In the genomic region with DNA sequence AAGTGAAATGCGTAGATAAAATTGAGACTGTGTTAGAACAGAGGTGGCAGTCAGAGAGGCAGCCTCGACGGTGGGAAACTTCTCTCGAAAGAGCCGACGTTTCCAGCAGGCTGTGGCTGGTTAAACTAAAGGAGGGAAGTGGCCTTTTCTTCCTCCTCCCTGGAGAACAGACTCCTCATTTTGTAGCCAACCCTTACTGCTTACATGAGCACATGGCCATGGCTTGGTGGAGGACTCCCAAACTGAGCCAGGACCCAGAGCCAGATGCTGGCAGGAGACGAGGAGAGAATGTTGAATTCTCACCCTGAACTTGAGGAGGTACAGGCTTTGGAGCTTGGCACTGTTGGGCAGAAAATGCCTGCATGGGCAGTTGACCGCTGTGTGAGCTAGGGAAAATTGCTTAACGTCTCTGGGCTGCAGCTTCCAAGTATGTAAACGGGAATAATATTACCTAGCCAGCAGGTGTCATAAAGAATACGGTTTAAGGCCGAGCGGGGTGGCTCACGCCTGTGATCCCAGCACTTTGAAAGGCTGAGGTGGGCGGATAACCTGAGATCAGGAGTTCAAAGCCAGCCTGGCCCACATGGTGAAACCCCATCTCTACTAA, we compare ENCODE assay signal across 20 cellular contexts. TPM values are rescaled to one million over a fixed set of nuclear protein-coding genes. Genes with fewer than 3 reads are reported as not detected.
A peak's percentile ranks its signal among the peaks of the same experiment; 100 is the strongest.
DNase-seq lines count a peak whose midpoint lies in the region; ATAC-seq, FAIRE-seq and TF ChIP-seq lines count a peak whose summit lies in the region.
"Had no signal": no experiment of that assay in that cellular context is flagged by ENCODE, and none has a peak within 500 bp of the region (broad histone marks: within the 10 kb centered on the region; RNA-seq: fewer than 3 reads in every experiment).

No MANE protein-coding gene starts in this region.

- H3K4me3 ChIP-seq in A549 = no peak overlapping the region
- no peak overlapping the region for H3K4me3 ChIP-seq in H1 (ENCODE audit: extremely low read depth in 1 of 4, insufficient read depth in 2 of 4, low read depth in 3 of 4, low read length in 4 of 4)
- H3K4me3 ChIP-seq: HAP-1 had no signal

- H2AK5ac ChIP-seq in H1 (ENCODE audit: low read depth, low read length) = no peak overlapping the region

- TF ChIP-seq CTCF in A549 (IDR thresholded peaks at IDR 0.05) = no peak
- no peak for TF ChIP-seq CTCF in H1 (IDR thresholded peaks at IDR 0.05; ENCODE audit: control extremely low read depth in 1 of 3, insufficient read depth in 1 of 3, low read depth in 1 of 3, low read length in 3 of 3)

- no peaks in the 10 kb centered on the region for H3K23me2 ChIP-seq in H1 (ENCODE audit: low read depth, low read length)

- H2AFZ ChIP-seq in H1 (ENCODE audit: low read length) = no peak overlapping the region

- no peak overlapping the region for H2BK15ac ChIP-seq in H1 (ENCODE audit: low read length)

- H3K4ac ChIP-seq in H1 (replicated peaks; ENCODE audit: insufficient read length, low read depth, low read length) = no peak overlapping the region

- H4K5ac ChIP-seq in H1 (ENCODE audit: insufficient read length, low read depth, low read length) = no peak overlapping the region

- H4K20me1 ChIP-seq in H1 (replicated peaks in 1 of 2; ENCODE audit: control insufficient read depth in 1 of 2, insufficient read depth in 2 of 2, low read length in 2 of 2) = no peaks in the 10 kb centered on the region

- DNase-seq in A549 (ENCODE audit: low read depth in 1 of 2, low spot score in 1 of 2) (no peak), G401 (ENCODE audit: low spot score) (peak; percentile 9), H1 (ENCODE audit: low read depth in 1 of 2, low spot score in 2 of 2) (no peak), urothelium cell line (ENCODE audit: low spot score) (no peak), HTR-8/SVneo (ENCODE audit: insufficient read length, low spot score) (no peak), NCI-H748 (lab: John Stamatoyannopoulos, UW; ENCODE audit: unreplicated experiment) (no peak)
- DNase-seq: ACHN; CD4-positive, alpha-beta T cell; DMS153; DMS79; GF-D8; GOT3 had no signal

- no peaks in the 10 kb centered on the region for H3K79me1 ChIP-seq in H1 (ENCODE audit: low read depth, low read length)

- H4K8ac ChIP-seq in H1 (ENCODE audit: extremely low read depth, insufficient read depth, low read length) = no peak overlapping the region

- no peak overlapping the region for H3K56ac ChIP-seq in H1 (replicated peaks; ENCODE audit: insufficient read length, low read depth, low read length)

- TF ChIP-seq EP300 in A549 (IDR thresholded peaks at IDR 0.05) = no peak
- no peak for TF ChIP-seq EP300 in H1 (IDR thresholded peaks at IDR 0.05; ENCODE audit: borderline replicate concordance in 1 of 2, low read depth in 2 of 2, low read length in 2 of 2)

- no peak overlapping the region for H2BK20ac ChIP-seq in H1 (ENCODE audit: low read length)

- TF ChIP-seq RAD21 in A549 (conservative IDR thresholded peaks at IDR 0.05 in 1 of 2, IDR thresholded peaks at IDR 0.05 in 1 of 2) (no peak), H1 (IDR thresholded peaks at IDR 0.05 in 1 of 2, conservative IDR thresholded peaks at IDR 0.05 in 1 of 2; ENCODE audit: low read depth in 2 of 2, low read length in 2 of 2) (no peak)

- H3K4me2 ChIP-seq in A549 (no peak overlapping the region), H1 (ENCODE audit: insufficient read depth in 1 of 2, low read depth in 2 of 2, low read length in 2 of 2) (no peak overlapping the region)
- H3K4me2 ChIP-seq: KMS-11 had no signal

- H3K4me1 ChIP-seq in A549 (no peaks in the 10 kb centered on the region), H1 (replicated peaks in 1 of 4; ENCODE audit: control insufficient read depth in 3 of 4, insufficient read depth in 4 of 4, low read length in 3 of 4) (peaks cover 0 to 6% (median 0%) of the 10 kb centered on the region in 4 experiments; a peak in 1 of 7 replicates)
- H3K4me1 ChIP-seq: HAP-1 had no signal

- POLR2A ChIA-PET in A549 (lab: Yijun Ruan, JAX) (no interaction called here), H1 (lab: Charles Lee; ENCODE audit: partially characterized antibody) (interaction anchor here (0.6 kb wide), 1 partner anchor 15 kb away, joined by 3 read pairs; no protein-coding TSS in a partner anchor)

- no peak overlapping the region for H4K91ac ChIP-seq in H1 (replicated peaks; ENCODE audit: insufficient read length, low read length)

- no peaks in the 10 kb centered on the region for H3K36me3 ChIP-seq in H1 (ENCODE audit: control insufficient read depth in 2 of 4, insufficient read depth in 4 of 4, low read length in 3 of 4)
- H3K36me3 ChIP-seq: HAP-1 had no signal

- TF ChIP-seq POLR2A in A549 (IDR thresholded peaks at IDR 0.05; ENCODE audit: low read length) = no peak
- no peak for TF ChIP-seq POLR2A in H1 (IDR thresholded peaks at IDR 0.05; ENCODE audit: control extremely low read depth in 1 of 2, low read depth in 2 of 2, low read length in 2 of 2)

- H3K9me3 ChIP-seq in A549 (no peaks in the 10 kb centered on the region), H1 (ENCODE audit: insufficient read depth in 2 of 2, low read depth in 1 of 2, low read length in 1 of 2) (no peaks in the 10 kb centered on the region)
- H3K9me3 ChIP-seq: HAP-1 had no signal

- no peak overlapping the region for H2BK5ac ChIP-seq in H1 (ENCODE audit: low read depth, low read length)

- no peak overlapping the region for H3K9ac ChIP-seq in H1 (replicated peaks in 1 of 4; ENCODE audit: extremely low read depth in 1 of 4, low read depth in 3 of 4, low read length in 3 of 4)
- H3K9ac ChIP-seq: KMS-11 had no signal

- WGBS in A549 (ENCODE audit: missing lambda C conversion rate) = 58% methylated on average over 14 of the region's 15 CpGs
- WGBS in H1 (ENCODE audit: extremely low coverage in 1 of 2, insufficient coverage in 1 of 2, insufficient read length in 1 of 2, insufficient replicate concordance in 2 of 2, low coverage in 1 of 2, low lambda C conversion rate in 2 of 2, missing lambda C conversion rate in 1 of 2), 2 experiments = 85% methylated on average over 15 of the region's 15 CpGs; no CpG with 5 or more reads in 1 of the 2 experiments

- no peak overlapping the region for H2BK120ac ChIP-seq in H1 (replicated peaks; ENCODE audit: low read depth, low read length)

- H3K18ac ChIP-seq in H1 (ENCODE audit: extremely low read depth, low read length) = no peak overlapping the region

- FAIRE-seq in A549 (lab: Jason Lieb, UNC) (no peak), H1 (lab: Jason Lieb, UNC) (no peak), urothelium cell line (lab: Jason Lieb, UNC) (peak; percentile 48), HTR-8/SVneo (lab: Jason Lieb, UNC) (no peak)

- CTCF ChIA-PET in A549 (lab: Yijun Ruan, JAX) = interaction anchor here (1.3 kb wide), 1 partner anchor 39 kb away, joined by 5 read pairs; no protein-coding TSS in a partner anchor
- CTCF ChIA-PET in H1 (lab: Charles Lee; ENCODE audit: partially characterized antibody) = interaction anchor here (0.6 kb wide), 1 partner anchor 103 kb away, joined by 3 read pairs; no protein-coding TSS in a partner anchor

- H3K79me2 ChIP-seq in H1 (ENCODE audit: control insufficient read depth in 1 of 2, insufficient read depth in 2 of 2, low read length in 2 of 2) = no peaks in the 10 kb centered on the region

- ATAC-seq in A549 = no peak

- no peak overlapping the region for H3K14ac ChIP-seq in H1 (ENCODE audit: insufficient read length)

- H3K23ac ChIP-seq in H1 (ENCODE audit: insufficient read length) = no peak overlapping the region

- H3K27me3 ChIP-seq in H1 (replicated peaks in 1 of 4; ENCODE audit: control insufficient read depth in 3 of 4, extremely low read depth in 1 of 4, insufficient read depth in 3 of 4, low read length in 3 of 4) = no peaks in the 10 kb centered on the region

- H2BK12ac ChIP-seq in H1 (ENCODE audit: low read depth, low read length) = no peak overlapping the region

- H3K27ac ChIP-seq in A549 = no peak overlapping the region
- no peak overlapping the region for H3K27ac ChIP-seq in H1 (ENCODE audit: low read depth, low read length)
- H3K27ac ChIP-seq: C4-2B, HL-60, KMS-11 had no signal

- in situ Hi-C loops in G401 (cut with HindIII; ENCODE audit: low sequenced_read_pairs) = no loop called here

TF ChIP-seq in H1, 55 proteins besides CTCF, POLR2A, EP300 and RAD21 (continues in another document):
- TF ChIP-seq KDM1A (IDR thresholded peaks at IDR 0.05; ENCODE audit: borderline replicate concordance, low read length) = peak; percentile 41; the same call in 1 of the 2 replicates

RNA-seq across cellular contexts. Expression of a gene that starts 24.5 kb away (rescaled TPM):
- polyA plus RNA-seq in A549 (2011; rRNA removed) (not detected in 2 replicates), A549 (2017; fragmentation: RNase III; extraction: RNeasy Plus Mini Kit Qiagen cat#74134 plus additional on column Dnase treatment) (not detected in 3 replicates), H1 (2011; rRNA removed) (0.08 and 0.14 TPM in 2 replicates)
- not detected in 2 replicates for polyA plus RNA-seq in A549 (2012; cell fraction: cytosol; rRNA removed)
- polyA plus RNA-seq in A549 (2012; cell fraction: nucleus; rRNA removed) = 0.04 TPM in 1 of 2 replicates, not detected in the other
- polyA minus RNA-seq in A549 (2011; rRNA and poly(A)+ RNA removed) = not detected in 2 replicates
- total RNA-seq in G401 (2014; rRNA removed; shearing (Covaris generic)) = not detected in 2 replicates
- total RNA-seq in H1 (2021; fragmentation: NEBNext Ultra II Directional; extraction: Animal tissue kit (Norgen Biotek cat#: 25700)) = not detected in 2 replicates
- 0.12 TPM for polyA plus RNA-seq in H1 (2011; cell fraction: cytosol; rRNA removed)
- 0.39 TPM for polyA plus RNA-seq in H1 (2011; cell fraction: nucleus; rRNA removed)
- 0.09 to 0.25 TPM (median 0.16 TPM) in 4 replicates for polyA plus RNA-seq in H1 (2012, experiment 1 of 2)
- 0.24 TPM for polyA plus RNA-seq in H1 (2012, experiment 2 of 2)
- polyA plus RNA-seq in H1 (2013, experiment 1 of 2) = 0.08 TPM
- 0.07 TPM for polyA plus RNA-seq in H1 (2013, experiment 2 of 2)
- 0.13 and 0.34 TPM in 2 replicates for polyA minus RNA-seq in H1 (2011; rRNA and poly(A)+ RNA removed)
- polyA minus RNA-seq in H1 (2011; cell fraction: cytosol; rRNA and poly(A)+ RNA removed) = not detected
- polyA minus RNA-seq in H1 (2011; cell fraction: nucleus; rRNA and poly(A)+ RNA removed) = not detected
- total RNA-seq: A172; CD4-positive, alpha-beta T cell; Daoy; HT1080 had no signal
- polyA plus RNA-seq: BJ had no signal

RNA-seq across cellular contexts. Expression of a gene that starts 51.0 kb away (rescaled TPM):
- 1.0 TPM in 2 replicates for polyA plus RNA-seq in A549 (2011; rRNA removed)
- polyA plus RNA-seq in A549 (2012; cell fraction: cytosol; rRNA removed) = 3.5 and 5.5 TPM in 2 replicates
- 6.5 and 9.1 TPM in 2 replicates for polyA plus RNA-seq in A549 (2012; cell fraction: nucleus; rRNA removed)
- 1.1 to 1.5 TPM (median 1.1 TPM) in 3 replicates for polyA plus RNA-seq in A549 (2017; fragmentation: RNase III; extraction: RNeasy Plus Mini Kit Qiagen cat#74134 plus additional on column Dnase treatment)
- 1.2 and 2.1 TPM in 2 replicates for polyA minus RNA-seq in A549 (2011; rRNA and poly(A)+ RNA removed)
- total RNA-seq in G401 (2014; rRNA removed; shearing (Covaris generic)) = 7.3 and 14.8 TPM in 2 replicates
- total RNA-seq in H1 (2021; fragmentation: NEBNext Ultra II Directional; extraction: Animal tissue kit (Norgen Biotek cat#: 25700)) = 5.0 and 5.4 TPM in 2 replicates
- polyA plus RNA-seq in H1 (2011; rRNA removed) = 5.4 and 7.6 TPM in 2 replicates
- 5.5 TPM for polyA plus RNA-seq in H1 (2011; cell fraction: cytosol; rRNA removed)
- polyA plus RNA-seq in H1 (2011; cell fraction: nucleus; rRNA removed) = 7.6 TPM
- 3.2 to 5.1 TPM (median 4.1 TPM) in 4 replicates for polyA plus RNA-seq in H1 (2012, experiment 1 of 2)
- 2.9 TPM for polyA plus RNA-seq in H1 (2012, experiment 2 of 2)
- 2.5 TPM for polyA plus RNA-seq in H1 (2013, experiment 1 of 2)
- polyA plus RNA-seq in H1 (2013, experiment 2 of 2) = 2.9 TPM
- polyA minus RNA-seq in H1 (2011; rRNA and poly(A)+ RNA removed) = 3.6 and 4.1 TPM in 2 replicates
- polyA minus RNA-seq in H1 (2011; cell fraction: cytosol; rRNA and poly(A)+ RNA removed) = 5.1 TPM
- 4.3 TPM for polyA minus RNA-seq in H1 (2011; cell fraction: nucleus; rRNA and poly(A)+ RNA removed)
- total RNA-seq: CD4-positive, alpha-beta T cell had no signal
